Comparison of ENCODE assay signal across 8 cellular contexts in the genomic region with DNA sequence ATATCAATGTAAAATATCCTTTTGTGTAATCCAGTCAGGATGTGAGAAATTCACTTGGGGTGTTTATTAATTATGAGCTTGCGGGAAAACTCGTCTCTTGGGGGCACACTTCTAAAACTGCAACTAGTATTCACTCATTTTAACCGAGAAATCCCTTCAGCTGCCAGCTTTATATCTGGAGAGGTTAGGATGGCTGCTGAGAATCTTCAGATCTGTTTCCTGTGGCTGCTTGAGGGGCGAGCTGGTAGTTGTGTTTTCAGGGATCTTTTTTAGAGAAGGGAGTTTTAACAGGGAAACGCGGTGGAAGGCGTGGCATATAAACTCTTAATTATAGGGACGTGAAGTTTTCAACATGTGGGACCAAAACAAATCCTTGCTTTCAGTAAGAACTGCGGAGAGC. TPM values are rescaled to one million over a fixed set of nuclear protein-coding genes. Genes with fewer than 3 reads are reported as not detected.
A peak's percentile ranks its signal among the peaks of the same experiment; 100 is the strongest.
DNase-seq lines count a peak whose midpoint lies in the region; ATAC-seq, FAIRE-seq and TF ChIP-seq lines count a peak whose summit lies in the region.

No MANE protein-coding gene starts in this region.

- 1% methylated on average over 9 of the region's 9 CpGs for WGBS in adrenal gland, 4 donors
- WGBS in stomach, 5 donors = 1 to 5% (median 1%) methylated on average over 9 of the region's 9 CpGs

- no peak for FAIRE-seq in kidney (lab: Jason Lieb, UNC)

- peak in 1 of 2 donors; percentile 28 for TF ChIP-seq POLR2A in adrenal gland (IDR thresholded peaks at IDR 0.05)
- TF ChIP-seq POLR2A in stomach (IDR thresholded peaks at IDR 0.05) = no peak

- H3K4me1 ChIP-seq in adrenal gland (replicated peaks in 1 of 2) (peaks cover 16 to 37% of the 10 kb centered on the region in 2 donors), kidney (ENCODE audit: control insufficient read depth in 1 of 2, insufficient read depth in 1 of 2, low read depth in 1 of 2, low read length in 2 of 2) (peaks cover 6 to 13% of the 10 kb centered on the region in 2 donors), stomach (peaks cover 0 to 38% (median 14%) of the 10 kb centered on the region in 4 donors)

- H3K4me3 ChIP-seq in AG04450 (ENCODE audit: low read depth, low read length) (peak overlapping the region; percentile 84), adrenal gland (peak overlapping the region in 3 of 4 donors; percentile 18 to 91 (median 58)), kidney (ENCODE audit: low read length in 2 of 2) (peak overlapping the region; percentile 84 to 96), stomach (peak overlapping the region; percentile 59 to 89 (median 68))

- H3K36me3 ChIP-seq in adrenal gland (replicated peaks in 1 of 2) (no peaks in the 10 kb centered on the region), kidney (ENCODE audit: control insufficient read depth in 1 of 2, insufficient read depth in 2 of 2, low read length in 2 of 2) (no peaks in the 10 kb centered on the region), stomach (no peaks in the 10 kb centered on the region)

- peak overlapping the region; percentile 32 for H3K27ac ChIP-seq in AG04450 (ENCODE audit: low read depth, low read length)
- peak overlapping the region in 4 of 5 donors; percentile 44 to 98 (median 92) for H3K27ac ChIP-seq in adrenal gland
- H3K27ac ChIP-seq in kidney (ENCODE audit: low read depth in 2 of 2, low read length in 2 of 2) = peak overlapping the region; percentile 96 to 98
- peak overlapping the region; percentile 66 to 95 (median 92) for H3K27ac ChIP-seq in stomach

- no peak for DNase-seq in AG04450 (ENCODE audit: low read depth, low spot score)
- peak; percentile 57 for DNase-seq in HT-29 (ENCODE audit: low spot score)
- peak in 2 of 7 donors; percentile 20 to 34 for DNase-seq in adrenal gland
- no peak for DNase-seq in kidney
- DNase-seq in stomach = no peak
- DNase-seq in stimulated activated CD4-positive, alpha-beta T cell treated with anti-CD3 and anti-CD28 coated beads, Interleukin-4, amount 100 ng/mL, for 24 hours = no peak
- no peak for DNase-seq in NCI-H187 (lab: John Stamatoyannopoulos, UW)

- intact Hi-C loops in adrenal gland (cut with DNase I) (no loop called here), kidney (cut with DNase I) (no loop called here), stomach (cut with DNase I; ENCODE audit: low total_unique reads) (loop anchor here (10.0 kb wide), 1 partner anchor 110 kb away; no protein-coding TSS in a partner anchor)

- H3K27me3 ChIP-seq in AG04450 (ENCODE audit: control insufficient read depth, insufficient read depth, low read length) = no peaks in the 10 kb centered on the region
- no peaks in the 10 kb centered on the region for H3K27me3 ChIP-seq in adrenal gland
- no peaks in the 10 kb centered on the region for H3K27me3 ChIP-seq in stomach

- TF ChIP-seq CTCF in AG04450 (IDR thresholded peaks at IDR 0.05; ENCODE audit: low read depth, low read length) = 0 out of 2 replicates have a peak, but pooled peaks have one; percentile 7
- TF ChIP-seq CTCF in adrenal gland (IDR thresholded peaks at IDR 0.05) = peak in 1 of 6 experiments; percentile 3
- no peak for TF ChIP-seq CTCF in kidney (IDR thresholded peaks at IDR 0.05; ENCODE audit: borderline replicate concordance, extremely low read depth, insufficient read depth)
- no peak for TF ChIP-seq CTCF in stomach (IDR thresholded peaks at IDR 0.05)

- peak overlapping the region; percentile 81 to 83 for H3K9ac ChIP-seq in kidney (ENCODE audit: low read length in 2 of 2)

- CTCF ChIA-PET in AG04450 (lab: Charles Lee) = interaction anchor here (0.6 to 2.2 kb wide), 4 partner anchors 15 to 110 kb away, joined by 3 to 10 read pairs (median 6); no protein-coding TSS in a partner anchor

- H3K9me3 ChIP-seq in AG04450 (ENCODE audit: control insufficient read depth, insufficient read depth, low read length) (no peaks in the 10 kb centered on the region), adrenal gland (replicated peaks in 1 of 3) (no peaks in the 10 kb centered on the region), kidney (ENCODE audit: control insufficient read depth in 1 of 2, low read length in 2 of 2) (no peaks in the 10 kb centered on the region), stomach (no peaks in the 10 kb centered on the region)

- no peak for ATAC-seq in HG03139 (IDR thresholded peaks at IDR 0.05; ENCODE audit: unreplicated experiment)

- POLR2A ChIA-PET in AG04450 (lab: Yijun Ruan, JAX) = interaction anchor here (0.5 to 2.1 kb wide), 6 partner anchors 17 to 102 kb away, joined by 3 to 13 read pairs (median 6); no protein-coding TSS in a partner anchor

- no peak for TF ChIP-seq EP300 in stomach (IDR thresholded peaks at IDR 0.05)

RNA-seq across cellular contexts. Expression of gene PPFIBP1, which starts 0.8 kb away (rescaled TPM):
- polyA plus RNA-seq in AG04450 (2011; rRNA removed) (42.5 and 58.3 TPM in 2 replicates), adrenal gland (10 to 100 TPM in 2 of 3 donors, 1 to 10 TPM in 1; 9.6 to 27.7 (median 24.4) TPM), kidney (ENCODE audit: insufficient read depth, low read depth, low replicate concordance) (12.7 TPM), stomach (10 to 100 TPM in 2 of 3 donors, 1 to 10 TPM in 1; 6.6 to 18.2 (median 15.1) TPM)
- 70.1 and 79.6 TPM in 2 replicates for polyA minus RNA-seq in AG04450 (2011; rRNA and poly(A)+ RNA removed)
- total RNA-seq in HT-29 (2014; rRNA removed; shearing (Covaris generic)) = 17.6 and 18.4 TPM in 2 replicates
- total RNA-seq in adrenal gland (100 to 1,000 TPM in 4 of 8 donors, 10 to 100 TPM in 4; 53.3 to 123 (median 100) TPM), kidney (175 TPM), stomach (100 to 1,000 TPM in 3 of 5 donors, 10 to 100 TPM in 2; 36.8 to 254 (median 108) TPM)

Comparison
In these comparisons a context has a peak if more than half of its experiments do, and no peak if none do; other contexts are left out.
1. H3K27ac ChIP-seq: peak in every context shown above with its lines; median percentile 97 in kidney; 92 in adrenal gland; 92 in stomach; 32 in AG04450.